ENCODE assay signal across 2 cellular contexts in genomic region chr2:198498048-198498447, GRCh38.
"Had no signal": no experiment of that assay in that cellular context is flagged by ENCODE, and none has a peak within 500 bp of the region (broad histone marks: within the 10 kb centered on the region; RNA-seq: fewer than 3 reads in every experiment).

No MANE protein-coding gene starts in this region.

- H3K4me3 ChIP-seq: GM12878 had no signal

- DNase-seq: GDM1 had no signal

- ATAC-seq: GM12878 had no signal
